Comparison of ENCODE assay signal across 8 cellular contexts in genomic region chr9:134443169-134444039, GRCh38.
A peak's percentile ranks its signal among the peaks of the same experiment; 100 is the strongest.
DNase-seq lines count a peak whose midpoint lies in the region; ATAC-seq and TF ChIP-seq lines count a peak whose summit lies in the region.

No MANE protein-coding gene starts in this region.

- H3K4me3 ChIP-seq in upper lobe of right lung: no peak overlapping the region

- TF ChIP-seq CTCF in progenitor cell of endocrine pancreas (IDR thresholded peaks at IDR 0.05; ENCODE audit: unreplicated experiment) (peak; percentile 96), upper lobe of right lung (IDR thresholded peaks at IDR 0.05) (peak; percentile 98)

- H3K4me1 ChIP-seq in upper lobe of right lung: peaks cover 26% of the 10 kb centered on the region

- no peak overlapping the region for H3K27ac ChIP-seq in upper lobe of right lung

- H3K36me3 Mint-ChIP-seq in activated naive CD8-positive, alpha-beta T cell treated with anti-CD3 and anti-CD28 coated beads for 36 hours: no peaks in the 10 kb centered on the region
- H3K36me3 Mint-ChIP-seq in progenitor cell of endocrine pancreas (ENCODE audit: insufficient read depth): no peaks in the 10 kb centered on the region

- no peak overlapping the region for H3K27ac Mint-ChIP-seq in activated naive CD8-positive, alpha-beta T cell treated with anti-CD3 and anti-CD28 coated beads for 36 hours
- H3K27ac Mint-ChIP-seq in progenitor cell of endocrine pancreas: no peak overlapping the region

- intact Hi-C loops in Right ventricle myocardium inferior (cut with DNase I) (loop anchor here (1.0 kb wide), 1 partner anchor 273 kb away; no protein-coding TSS in a partner anchor), upper lobe of right lung (cut with DNase I) (loop anchor here (2.0 kb wide), 1 partner anchor 273 kb away; no protein-coding TSS in a partner anchor)

- DNase-seq in DMS53 treated with DMSO at 0.1 percent for 48 hours (lab: John Stamatoyannopoulos, UW; ENCODE audit: unreplicated experiment) (peak; percentile 78), H4 (ENCODE audit: low spot score) (peak; percentile 95), NCI-H1048 (lab: John Stamatoyannopoulos, UW) (peak; percentile 44), SW 1271 (lab: John Stamatoyannopoulos, UW) (peak; percentile 80 to 88), Right ventricle myocardium inferior (ENCODE audit: missing footprints) (peak; percentile 93), progenitor cell of endocrine pancreas (ENCODE audit: low spot score, unreplicated experiment) (peak; percentile 73), upper lobe of right lung (peak; percentile 93)
- peak; percentile 88 for DNase-seq in activated naive CD8-positive, alpha-beta T cell treated with anti-CD3 and anti-CD28 coated beads for 36 hours

- no peaks in the 10 kb centered on the region for H3K27me3 ChIP-seq in upper lobe of right lung

- H3K4me1 Mint-ChIP-seq in activated naive CD8-positive, alpha-beta T cell treated with anti-CD3 and anti-CD28 coated beads for 36 hours: peaks cover 7% of the 10 kb centered on the region
- H3K4me1 Mint-ChIP-seq in progenitor cell of endocrine pancreas (ENCODE audit: low read depth): no peaks in the 10 kb centered on the region

- no peaks in the 10 kb centered on the region for H3K9me3 ChIP-seq in upper lobe of right lung

- ATAC-seq in Right ventricle myocardium inferior (peak; percentile 80), upper lobe of right lung (peak; percentile 93)

- peaks cover 2% of the 10 kb centered on the region for H3K9me3 Mint-ChIP-seq in activated naive CD8-positive, alpha-beta T cell treated with anti-CD3 and anti-CD28 coated beads for 36 hours
- no peaks in the 10 kb centered on the region for H3K9me3 Mint-ChIP-seq in progenitor cell of endocrine pancreas (ENCODE audit: low read depth)

- peaks cover 30% of the 10 kb centered on the region for H3K27me3 Mint-ChIP-seq in activated naive CD8-positive, alpha-beta T cell treated with anti-CD3 and anti-CD28 coated beads for 36 hours
- H3K27me3 Mint-ChIP-seq in progenitor cell of endocrine pancreas: peaks cover 7% of the 10 kb centered on the region

- no peak overlapping the region for H3K4me3 Mint-ChIP-seq in activated naive CD8-positive, alpha-beta T cell treated with anti-CD3 and anti-CD28 coated beads for 36 hours
- no peak overlapping the region for H3K4me3 Mint-ChIP-seq in progenitor cell of endocrine pancreas (ENCODE audit: low read depth)

- H3K36me3 ChIP-seq in upper lobe of right lung: no peaks in the 10 kb centered on the region

Comparison
In these comparisons a context has a peak if more than half of its experiments do, and no peak if none do; other contexts are left out.
1. DNase-seq: peak in every context shown above with its lines; median percentile 95 in H4; 93 in Right ventricle myocardium inferior; 93 in upper lobe of right lung; 88 in activated naive CD8-positive, alpha-beta T cell treated with anti-CD3 and anti-CD28 coated beads for 36 hours; 84 in SW 1271; 78 in DMS53 treated with DMSO at 0.1 percent for 48 hours; 73 in progenitor cell of endocrine pancreas; 44 in NCI-H1048.